ENCODE assay signal across 20 cellular contexts in genomic region chr11:16026849-16027248, GRCh38.
"Had no signal": no experiment of that assay in that cellular context is flagged by ENCODE, and none has a peak within 500 bp of the region (broad histone marks: within the 10 kb centered on the region; RNA-seq: fewer than 3 reads in every experiment).

No MANE protein-coding gene starts in this region.

- H3K27ac ChIP-seq: RWPE1 had no signal

- DNase-seq: KBM-7, MV-4-11, NCI-H1048, NCI-H1105, NCI-H1436 treated with DMSO at 0.1 percent for 48 hours, NCI-H187, NCI-H2029, NCI-H2081 treated with DMSO at 0.1 percent for 48 hours, NCI-H2171, NCI-H226, NCI-H446, NCI-H510A, NCI-H524 treated with DMSO at 0.1 percent for 48 hours, NCI-H774, PC-3, SHP77, T-helper 1 cell had no signal

- ATAC-seq: Panc1, PC-3, SK-N-SH treated with all-trans-retinoic acid at 6 μM for 48 hours had no signal
